ENCODE assay signal across 23 cellular contexts in genomic region chr2:112318515-112318914, GRCh38.
"Had no signal": no experiment of that assay in that cellular context is flagged by ENCODE, and none has a peak within 500 bp of the region (broad histone marks: within the 10 kb centered on the region; RNA-seq: fewer than 3 reads in every experiment).

No MANE protein-coding gene starts in this region.

- H3K4me3 ChIP-seq: MG63, SJSA1, SK-N-MC had no signal

- DNase-seq: Karpas-422, KG1, MG63, NCI-H1092, NCI-H1105 treated with DMSO at 0.1 percent for 48 hours, NCI-H1417 treated with DMSO at 0.1 percent for 48 hours, NCI-H146, NCI-H1694 treated with DMSO at 0.1 percent for 48 hours, NCI-H1930, NCI-H2081, NCI-H2107, NCI-H2171, NCI-H446, NCI-H510A, NCI-H524 treated with DMSO at 0.1 percent for 48 hours, NCI-H69, NCI-H774, Right ventricle myocardium superior, RPMI8226, SIG-M5 had no signal

- H3K27ac ChIP-seq: HL-60, SJSA1, SK-N-MC had no signal

- H3K27me3 ChIP-seq: MG63, SJSA1 had no signal

- H3K4me1 ChIP-seq: SJSA1 had no signal

- H3K9me3 ChIP-seq: MG63, SJSA1 had no signal

- H3K36me3 ChIP-seq: MG63, SJSA1 had no signal
